ENCODE assay signal across 8 cellular contexts in the genomic region with DNA sequence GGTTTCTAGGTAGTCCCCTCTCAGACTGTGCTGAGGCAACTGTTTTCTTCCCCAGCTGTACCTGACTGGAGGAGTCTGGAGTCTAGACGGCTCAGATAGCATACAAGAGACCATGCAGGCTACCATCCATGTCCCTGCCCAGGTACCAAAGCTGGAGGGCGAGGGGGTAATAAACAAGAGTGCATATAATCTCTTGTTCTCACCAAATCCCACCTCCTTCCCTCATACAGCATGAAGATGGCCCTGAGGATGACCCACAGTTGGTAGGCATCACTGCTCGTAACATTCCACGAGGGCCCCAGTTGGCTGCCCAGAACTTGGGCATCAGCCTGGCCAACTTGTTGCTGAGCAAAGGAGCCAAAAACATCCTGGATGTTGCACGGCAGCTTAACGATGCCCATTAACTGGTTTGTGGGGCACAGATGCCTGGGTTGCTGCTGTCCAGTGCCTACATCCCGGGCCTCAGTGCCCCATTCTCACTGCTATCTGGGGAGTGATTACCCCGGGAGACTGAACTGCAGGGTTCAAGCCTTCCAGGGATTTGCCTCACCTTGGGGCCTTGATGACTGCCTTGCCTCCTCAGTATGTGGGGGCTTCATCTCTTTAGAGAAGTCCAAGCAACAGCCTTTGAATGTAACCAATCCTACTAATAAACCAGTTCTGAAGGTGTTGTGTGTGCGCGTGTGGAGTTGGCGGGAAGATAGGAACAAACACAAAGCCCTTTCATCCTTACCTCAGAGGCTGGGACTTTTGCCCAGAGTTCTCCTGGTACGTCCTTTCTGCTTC. TPM values are rescaled to one million over a fixed set of nuclear protein-coding genes. Genes with fewer than 3 reads are reported as not detected.
DNase-seq lines count a peak whose midpoint lies in the region; ATAC-seq and TF ChIP-seq lines count a peak whose summit lies in the region.

No MANE protein-coding gene starts in this region.

- H3K27me3 ChIP-seq in BE2C, result no peaks in the 10 kb centered on the region
- no peaks in the 10 kb centered on the region for H3K27me3 ChIP-seq in ascending aorta

- H3K36me3 ChIP-seq in BE2C, result peaks cover 46% of the 10 kb centered on the region
- H3K36me3 ChIP-seq in ascending aorta, result peaks cover 15 to 16% of the 10 kb centered on the region in 2 donors
- H3K36me3 ChIP-seq in mesodermal cell (ENCODE audit: control insufficient read depth, insufficient read depth, low read length), result peaks cover 55% of the 10 kb centered on the region

- TF ChIP-seq CTCF in BE2C (IDR thresholded peaks at IDR 0.05; ENCODE audit: low read depth, low read length) (no peak), HFF-Myc (IDR thresholded peaks at IDR 0.05; ENCODE audit: low read depth, low read length, missing control alignments) (no peak), ascending aorta (IDR thresholded peaks at IDR 0.05) (no peak)

- peak overlapping the region; percentile 80 for H3K4me3 ChIP-seq in BE2C (ENCODE audit: low read depth, low read length)
- peak overlapping the region; percentile 89 for H3K4me3 ChIP-seq in HFF-Myc (replicated peaks; ENCODE audit: low read depth, low read length)
- H3K4me3 ChIP-seq in ascending aorta, result peak overlapping the region; percentile 89 to 98
- H3K4me3 ChIP-seq in mesodermal cell (ENCODE audit: extremely low read depth, insufficient read depth, low read length, poor library complexity, severe bottlenecking), result peak overlapping the region; percentile 88

- ATAC-seq in GM18907 (IDR thresholded peaks at IDR 0.05; ENCODE audit: unreplicated experiment) (no peak), HG03039 (IDR thresholded peaks at IDR 0.05; ENCODE audit: unreplicated experiment) (no peak)

- no peak for DNase-seq in BE2C
- no peak for DNase-seq in HFF-Myc (ENCODE audit: extremely low read depth, low read depth)
- DNase-seq in ascending aorta (ENCODE audit: low spot score in 2 of 2), result no peak
- DNase-seq in iPS-NIHi11 (ENCODE audit: low spot score), result no peak
- no peak for DNase-seq in MV-4-11 (lab: John Stamatoyannopoulos, UW)

- H3K9me3 ChIP-seq in BE2C (no peaks in the 10 kb centered on the region), ascending aorta (no peaks in the 10 kb centered on the region), mesodermal cell (ENCODE audit: control insufficient read depth, low read length) (no peaks in the 10 kb centered on the region)

- intact Hi-C loops in ascending aorta (cut with DNase I), result no loop called here

- 45 to 73% methylated on average over 5 to 6 of the region's 12 CpGs for WGBS in mesodermal cell (ENCODE audit: insufficient coverage in 2 of 2), 2 experiments

- peaks cover 11% of the 10 kb centered on the region; the same call in 1 of the 2 replicates for H3K4me1 ChIP-seq in BE2C
- peaks cover 15 to 24% of the 10 kb centered on the region in 2 donors for H3K4me1 ChIP-seq in ascending aorta
- H3K4me1 ChIP-seq in mesodermal cell (ENCODE audit: control insufficient read depth, insufficient read depth, low read length, poor library complexity, severe bottlenecking), result peaks cover 14% of the 10 kb centered on the region

- H3K27ac ChIP-seq in ascending aorta (peak overlapping the region; percentile 96 to 97), mesodermal cell (ENCODE audit: low read depth, low read length, severe bottlenecking) (no peak overlapping the region)

RNA-seq across cellular contexts. Expression of gene HMBS, which starts 8.4 kb away (rescaled TPM):
- polyA plus RNA-seq in BE2C (2012; ENCODE audit: insufficient read depth, insufficient read length, low read depth), result 44.4 TPM
- total RNA-seq in ascending aorta, result 82.8 TPM
- 38.2 TPM for polyA plus RNA-seq in mesodermal cell (2013, experiment 1 of 2)
- polyA plus RNA-seq in mesodermal cell (2013, experiment 2 of 2), result 29.3 TPM

RNA-seq across cellular contexts. Expression of gene DPAGT1, which starts 8.6 kb away (rescaled TPM):
- 101 TPM for polyA plus RNA-seq in BE2C (2012; ENCODE audit: insufficient read depth, insufficient read length, low read depth)
- 61.9 TPM for total RNA-seq in ascending aorta
- 53.6 TPM for polyA plus RNA-seq in mesodermal cell (2013, experiment 1 of 2)
- 43.7 TPM for polyA plus RNA-seq in mesodermal cell (2013, experiment 2 of 2)

RNA-seq across cellular contexts. Expression of gene C2CD2L, which starts 14.1 kb away (rescaled TPM):
- 123 TPM for polyA plus RNA-seq in BE2C (2012; ENCODE audit: insufficient read depth, insufficient read length, low read depth)
- 16.7 TPM for total RNA-seq in ascending aorta
- 9.9 TPM for polyA plus RNA-seq in mesodermal cell (2013, experiment 1 of 2)
- polyA plus RNA-seq in mesodermal cell (2013, experiment 2 of 2), result 8.1 TPM

RNA-seq across cellular contexts. Expression of gene VPS11, which starts 25.5 kb away (rescaled TPM):
- polyA plus RNA-seq in BE2C (2012; ENCODE audit: insufficient read depth, insufficient read length, low read depth), result 42.5 TPM
- 23.4 TPM for total RNA-seq in ascending aorta
- polyA plus RNA-seq in mesodermal cell (2013, experiment 1 of 2), result 35.2 TPM
- polyA plus RNA-seq in mesodermal cell (2013, experiment 2 of 2), result 27.8 TPM

RNA-seq across cellular contexts. Expression of gene HINFP, which starts 28.3 kb away (rescaled TPM):
- polyA plus RNA-seq in BE2C (2012; ENCODE audit: insufficient read depth, insufficient read length, low read depth), result 84.1 TPM
- total RNA-seq in ascending aorta, result 36.5 TPM
- polyA plus RNA-seq in mesodermal cell (2013, experiment 1 of 2), result 28.5 TPM
- polyA plus RNA-seq in mesodermal cell (2013, experiment 2 of 2), result 24.6 TPM
